ENCODE assay signal across 18 cellular contexts in genomic region chr7:140039071-140039470, GRCh38. TPM values are rescaled to one million over a fixed set of nuclear protein-coding genes. Genes with fewer than 3 reads are reported as not detected.
A peak's percentile ranks its signal among the peaks of the same experiment; 100 is the strongest.
DNase-seq lines count a peak whose midpoint lies in the region; ATAC-seq and TF ChIP-seq lines count a peak whose summit lies in the region.
"Had no signal": no experiment of that assay in that cellular context is flagged by ENCODE, and none has a peak within 500 bp of the region (broad histone marks: within the 10 kb centered on the region; RNA-seq: fewer than 3 reads in every experiment).

No MANE protein-coding gene starts in this region.

- in situ Hi-C loops in G401 (cut with HindIII; ENCODE audit: low sequenced_read_pairs): no loop called here

- H3K4me1 Mint-ChIP-seq in endothelial cell (ENCODE audit: unreplicated experiment) (peaks cover 46% of the 10 kb centered on the region), osteocyte (ENCODE audit: unreplicated experiment) (peaks cover 38% of the 10 kb centered on the region), immature natural killer cell (peaks cover 19 to 41% of the 10 kb centered on the region in 2 donors)
- H3K4me1 Mint-ChIP-seq: H9 had no signal

- DNase-seq in right atrium auricular region (ENCODE audit: low spot score) (peak; percentile 18), left ventricle myocardium superior (no peak), LHCN-M2 (ENCODE audit: low read depth) (peak; percentile 42), endothelial cell (ENCODE audit: low spot score) (peak; percentile 35), osteocyte (ENCODE audit: extremely low spot score, unreplicated experiment) (peak; percentile 53), SW480 (ENCODE audit: low spot score) (no peak), G401 (ENCODE audit: low spot score) (no peak), immature natural killer cell (no peak)
- DNase-seq: C1 segment of cervical spinal cord, Caco-2, DMS53, GDM1, H9, Karpas-422, NCI-H1417, NCI-H2029, NCI-H2171 treated with DMSO at 0.1 percent for 48 hours, NCI-H774 had no signal

- H3K4me3 Mint-ChIP-seq in endothelial cell (ENCODE audit: unreplicated experiment): no peak overlapping the region
- H3K4me3 Mint-ChIP-seq in osteocyte (ENCODE audit: unreplicated experiment): no peak overlapping the region
- no peak overlapping the region for H3K4me3 Mint-ChIP-seq in immature natural killer cell
- H3K4me3 Mint-ChIP-seq: H9 had no signal

- H3K27me3 Mint-ChIP-seq in endothelial cell (ENCODE audit: unreplicated experiment) (no peaks in the 10 kb centered on the region), osteocyte (ENCODE audit: unreplicated experiment) (no peaks in the 10 kb centered on the region), immature natural killer cell (ENCODE audit: low read depth in 3 of 3) (peaks cover 0 to 8% (median 1%) of the 10 kb centered on the region in 3 donors)

- no peaks in the 10 kb centered on the region for H3K9me3 ChIP-seq in right atrium auricular region
- H3K9me3 ChIP-seq: Caco-2 had no signal

- no peak for ATAC-seq in left ventricle myocardium superior

- H3K9me3 Mint-ChIP-seq in endothelial cell (ENCODE audit: unreplicated experiment) (no peaks in the 10 kb centered on the region), osteocyte (ENCODE audit: unreplicated experiment) (no peaks in the 10 kb centered on the region), immature natural killer cell (no peaks in the 10 kb centered on the region)
- H3K9me3 Mint-ChIP-seq: H9 had no signal

- H3K27ac Mint-ChIP-seq in endothelial cell (ENCODE audit: unreplicated experiment) (peak overlapping the region; percentile 94), osteocyte (ENCODE audit: unreplicated experiment) (peak overlapping the region; percentile 48), immature natural killer cell (peak overlapping the region in 2 of 6 donors; percentile 18 to 70)
- H3K27ac Mint-ChIP-seq: H9 had no signal

- intact Hi-C loops in left ventricle myocardium superior (cut with micrococcal nuclease): no loop called here

- H3K36me3 Mint-ChIP-seq in endothelial cell (ENCODE audit: low read depth, unreplicated experiment): no peaks in the 10 kb centered on the region
- H3K36me3 Mint-ChIP-seq in osteocyte (ENCODE audit: unreplicated experiment): peaks cover 38% of the 10 kb centered on the region
- peaks cover 25 to 47% (median 34%) of the 10 kb centered on the region in 3 donors for H3K36me3 Mint-ChIP-seq in immature natural killer cell

- H3K4me3 ChIP-seq in right atrium auricular region: no peak overlapping the region

- H3K4me1 ChIP-seq in right atrium auricular region: no peaks in the 10 kb centered on the region
- H3K4me1 ChIP-seq: Caco-2 had no signal

- TF ChIP-seq CTCF in right atrium auricular region (IDR thresholded peaks at IDR 0.05) (no peak), endothelial cell (IDR thresholded peaks at IDR 0.05; ENCODE audit: unreplicated experiment) (no peak), osteocyte (IDR thresholded peaks at IDR 0.05) (no peak)

- H3K36me3 ChIP-seq in right atrium auricular region: peaks cover 36% of the 10 kb centered on the region

- H3K27me3 ChIP-seq in right atrium auricular region: no peaks in the 10 kb centered on the region

- H3K27ac ChIP-seq in right atrium auricular region: no peak overlapping the region

RNA-seq across cellular contexts. Expression of gene PARP12, which starts 23.7 kb away (rescaled TPM):
- total RNA-seq in right atrium auricular region (1 to 10 TPM; 7.5 to 8.5 TPM), left ventricle myocardium superior (13.8 TPM), LHCN-M2 (2014; rRNA removed) (8.5 and 14.6 TPM in 2 replicates), endothelial cell (ENCODE audit: unreplicated experiment) (14.5 TPM), osteocyte (26.9 and 27.5 TPM in 2 replicates)
- 5.8 TPM for polyA plus RNA-seq in LHCN-M2 (2012)
- total RNA-seq in G401 (2014; rRNA removed; shearing (Covaris generic)): 0.06 and 0.24 TPM in 2 replicates
- polyA plus RNA-seq in immature natural killer cell: 10 to 100 TPM; 23.3 to 26.8 (median 24.3) TPM

Comparison
In these comparisons a context has a peak if more than half of its experiments do, and no peak if none do; other contexts are left out.
1. DNase-seq: peak in right atrium auricular region (single experiment), LHCN-M2 (single experiment), endothelial cell (single experiment) and osteocyte (single experiment); none in left ventricle myocardium superior (single experiment), SW480 (single experiment), G401 (single experiment) and immature natural killer cell (0 of 3).